ENCODE assay signal across 27 cellular contexts in genomic region chr2:75641587-75641986, GRCh38. TPM values are rescaled to one million over a fixed set of nuclear protein-coding genes. Genes with fewer than 3 reads are reported as not detected.
DNase-seq lines count a peak whose midpoint lies in the region; ATAC-seq, FAIRE-seq and TF ChIP-seq lines count a peak whose summit lies in the region.
"Had no signal": no experiment of that assay in that cellular context is flagged by ENCODE, and none has a peak within 500 bp of the region (broad histone marks: within the 10 kb centered on the region; RNA-seq: fewer than 3 reads in every experiment).

No MANE protein-coding gene starts in this region.

- H3K4me3 ChIP-seq in left ventricle myocardium inferior (no peak overlapping the region), psoas muscle (peak overlapping the region; percentile 54), kidney (ENCODE audit: low read length in 2 of 2) (no peak overlapping the region)
- H3K4me3 ChIP-seq: HAP-1, heart left ventricle, thoracic aorta had no signal

- DNase-seq in left ventricle myocardium inferior = no peak
- no peak for DNase-seq in left ventricle myocardium superior
- DNase-seq in fibroblast of gingiva (ENCODE audit: low read depth) = peak; percentile 59
- peak; percentile 35 to 76 for DNase-seq in psoas muscle
- DNase-seq in kidney = no peak
- DNase-seq in HuH-7.5 (ENCODE audit: low spot score) = no peak
- DNase-seq: activated CD4-positive, alpha-beta memory T cell treated with anti-CD3 and anti-CD28 coated beads, Interleukin-2, amount 10 ng/mL, durations not matched to agents 7 days and 5 days; activated CD4-positive, alpha-beta T cell treated with anti-CD3 and anti-CD28 coated beads for 1 hour; activated CD8-positive, alpha-beta memory T cell treated with anti-CD3 and anti-CD28 coated beads, Interleukin-2, amount 50 U/mL, for 48 hours; CD4-positive, alpha-beta memory T cell; cerebellar nuclear complex; DMS153; mesendoderm; NCI-H2029 treated with DMSO at 0.1 percent for 48 hours; NCI-H69; SK-N-SH; stimulated activated naive CD8-positive, alpha-beta T cell treated with anti-CD3 and anti-CD28 coated beads, Interleukin-15, Interleukin-2, amounts not matched to agents 100 U/mL and 50 U/mL, for 24 hours; T-helper 17 cell had no signal

- no peaks in the 10 kb centered on the region for H3K36me3 ChIP-seq in left ventricle myocardium inferior
- H3K36me3 ChIP-seq in psoas muscle (ENCODE audit: insufficient read depth in 1 of 2, low read depth in 1 of 2) = no peaks in the 10 kb centered on the region
- no peaks in the 10 kb centered on the region for H3K36me3 ChIP-seq in kidney (ENCODE audit: control insufficient read depth in 1 of 2, insufficient read depth in 2 of 2, low read length in 2 of 2)
- H3K36me3 ChIP-seq: HAP-1, heart left ventricle, neutrophil, thoracic aorta had no signal

- no peak overlapping the region for H3K9ac ChIP-seq in kidney (ENCODE audit: low read length in 2 of 2)
- H3K9ac ChIP-seq: SK-N-SH had no signal

- FAIRE-seq in kidney (lab: Jason Lieb, UNC) = no peak
- FAIRE-seq: A204.1, G401.6 had no signal

- no peak for TF ChIP-seq CTCF in left ventricle myocardium inferior (IDR thresholded peaks at IDR 0.05; ENCODE audit: borderline replicate concordance)
- no peak for TF ChIP-seq CTCF in psoas muscle (IDR thresholded peaks at IDR 0.05)
- no peak for TF ChIP-seq CTCF in kidney (IDR thresholded peaks at IDR 0.05; ENCODE audit: borderline replicate concordance, extremely low read depth, insufficient read depth)

- peaks cover 22% of the 10 kb centered on the region for H3K4me1 ChIP-seq in left ventricle myocardium inferior
- H3K4me1 ChIP-seq in psoas muscle = peaks cover 38% of the 10 kb centered on the region
- H3K4me1 ChIP-seq in kidney (ENCODE audit: control insufficient read depth in 1 of 2, insufficient read depth in 1 of 2, low read depth in 1 of 2, low read length in 2 of 2) = peaks cover 0 to 6% of the 10 kb centered on the region in 2 donors

- H3K27me3 ChIP-seq in left ventricle myocardium inferior (ENCODE audit: low read depth) (no peaks in the 10 kb centered on the region), psoas muscle (ENCODE audit: insufficient read depth in 3 of 3, low read length in 2 of 3) (no peaks in the 10 kb centered on the region)
- H3K27me3 ChIP-seq: heart left ventricle had no signal

- ATAC-seq in left ventricle myocardium superior = no peak
- ATAC-seq in psoas muscle = peak; percentile 87 to 90 (median 88)
- no peak for ATAC-seq in GM19324 (IDR thresholded peaks at IDR 0.05; ENCODE audit: low FRiP score, unreplicated experiment)
- no peak for ATAC-seq in GM19035 (IDR thresholded peaks at IDR 0.05; ENCODE audit: unreplicated experiment)
- ATAC-seq: activated T-helper 17 cell treated with anti-CD3 and anti-CD28 coated beads, Interleukin-2, amount 50 U/mL, for 72 hours; stimulated activated naive CD8-positive, alpha-beta T cell treated with anti-CD3 and anti-CD28 coated beads, Interleukin-15, Interleukin-2, amounts not matched to agents 100 U/mL and 50 U/mL, for 24 hours; T-helper 17 cell had no signal

- H3K27ac ChIP-seq in left ventricle myocardium inferior (replicated peaks) (peak overlapping the region; percentile 41), psoas muscle (peak overlapping the region; percentile 83), kidney (ENCODE audit: low read depth in 2 of 2, low read length in 2 of 2) (no peak overlapping the region)
- H3K27ac ChIP-seq: neutrophil, thoracic aorta had no signal

- intact Hi-C loops in left ventricle myocardium inferior (cut with micrococcal nuclease) (loop anchor here (5.0 kb wide), 1 partner anchor 36 kb away; no protein-coding TSS in a partner anchor), left ventricle myocardium superior (cut with micrococcal nuclease) (no loop called here), psoas muscle (cut with DNase I) (loop anchor here (1.0 to 5.0 kb wide), 2 partner anchors 36 kb away; no protein-coding TSS in a partner anchor), kidney (cut with DNase I) (no loop called here)

- 25 to 30% (median 26%) methylated on average over 1 of the region's 1 CpG for WGBS in psoas muscle, 3 donors

- H3K9me3 ChIP-seq in left ventricle myocardium inferior (replicated peaks) = no peaks in the 10 kb centered on the region
- H3K9me3 ChIP-seq in psoas muscle = no peaks in the 10 kb centered on the region
- no peaks in the 10 kb centered on the region for H3K9me3 ChIP-seq in kidney (ENCODE audit: control insufficient read depth in 1 of 2, low read length in 2 of 2)
- H3K9me3 ChIP-seq: HAP-1, heart left ventricle, neutrophil, SK-N-SH, thoracic aorta had no signal

RNA-seq across cellular contexts. Expression of gene MRPL19, which starts 5.0 kb away (rescaled TPM):
- total RNA-seq in left ventricle myocardium inferior (57.0 TPM), left ventricle myocardium superior (60.1 TPM), psoas muscle (10 to 100 TPM; 58.8 to 78.2 (median 71.9) TPM), kidney (55.6 TPM)
- polyA plus RNA-seq in psoas muscle (10 to 100 TPM; 32.4 to 88.1 (median 39.5) TPM), kidney (ENCODE audit: insufficient read depth, low read depth, low replicate concordance) (54.7 TPM)

Comparison
In these comparisons a context has a peak if more than half of its experiments do, and no peak if none do; other contexts are left out.
1. intact Hi-C loops: an anchor here in left ventricle myocardium inferior (5.0 kb wide) and psoas muscle (1.0 to 5.0 kb wide); none called in left ventricle myocardium superior and kidney.
2. DNase-seq: peak in fibroblast of gingiva (single experiment) and psoas muscle (2 of 2); none in left ventricle myocardium inferior (single experiment), left ventricle myocardium superior (single experiment), kidney (single experiment) and HuH-7.5 (single experiment).
3. H3K27ac ChIP-seq: peak in left ventricle myocardium inferior (single experiment) and psoas muscle (single experiment); none in kidney (0 of 2).
4. ATAC-seq: peak in psoas muscle (4 of 4); none in left ventricle myocardium superior (single experiment), GM19324 (single experiment) and GM19035 (single experiment).